16 cellular contexts compared by ENCODE assay signal in genomic region chr13:66888698-66889097, GRCh38.
"Had no signal": no experiment of that assay in that cellular context is flagged by ENCODE, and none has a peak within 500 bp of the region (broad histone marks: within the 10 kb centered on the region; RNA-seq: fewer than 3 reads in every experiment).

No MANE protein-coding gene starts in this region.

- H3K27me3 ChIP-seq: cardiac muscle cell, colonic mucosa, upper lobe of left lung had no signal

- H3K9me3 Mint-ChIP-seq: nephron had no signal

- H3K36me3 Mint-ChIP-seq: activated naive CD4-positive, alpha-beta T cell treated with anti-CD3 and anti-CD28 coated beads, Interleukin-2, amount 50 U/mL, for 72 hours had no signal

- H3K27ac ChIP-seq: cardiac muscle cell, colonic mucosa, epithelial cell of prostate, psoas muscle, upper lobe of left lung had no signal

- H3K4me1 ChIP-seq: colonic mucosa, psoas muscle, upper lobe of left lung had no signal

- H3K9me3 ChIP-seq: colonic mucosa, psoas muscle, upper lobe of left lung had no signal

- H3K4me3 Mint-ChIP-seq: nephron, T-helper 17 cell had no signal

- H3K27me3 Mint-ChIP-seq: T-helper 17 cell had no signal

- DNase-seq: activated CD4-positive, CD25-positive, alpha-beta regulatory T cell; activated effector memory CD4-positive, alpha-beta T cell treated with Interleukin-2 at 50 U/mL for 16 hours; colonic mucosa; effector CD8-positive, alpha-beta T cell; foreskin fibroblast; psoas muscle; stimulated activated CD4-positive, alpha-beta T cell treated with anti-CD3 and anti-CD28 coated beads, Interleukin-2, amount 100 ng/mL, for 48 hours; stimulated activated naive CD4-positive, alpha-beta T cell treated with Interleukin-2 at 50 U/mL for 16 hours; T-helper 17 cell; upper lobe of left lung had no signal

- H3K36me3 ChIP-seq: cardiac muscle cell, colonic mucosa, upper lobe of left lung had no signal

- H3K4me3 ChIP-seq: cardiac muscle cell, colonic mucosa, psoas muscle, upper lobe of left lung had no signal

- H3K4me1 Mint-ChIP-seq: T-helper 17 cell had no signal

- ATAC-seq: activated naive CD4-positive, alpha-beta T cell treated with anti-CD3 and anti-CD28 coated beads, Interleukin-2, amount 50 U/mL, for 72 hours; left lobe of liver; psoas muscle; sciatic nerve; T-helper 17 cell had no signal

- H3K27ac Mint-ChIP-seq: activated naive CD4-positive, alpha-beta T cell treated with anti-CD3 and anti-CD28 coated beads, Interleukin-2, amount 50 U/mL, for 72 hours; nephron; T-helper 17 cell had no signal
